Comparison of ENCODE assay signal across 1 cellular context in the genomic region with DNA sequence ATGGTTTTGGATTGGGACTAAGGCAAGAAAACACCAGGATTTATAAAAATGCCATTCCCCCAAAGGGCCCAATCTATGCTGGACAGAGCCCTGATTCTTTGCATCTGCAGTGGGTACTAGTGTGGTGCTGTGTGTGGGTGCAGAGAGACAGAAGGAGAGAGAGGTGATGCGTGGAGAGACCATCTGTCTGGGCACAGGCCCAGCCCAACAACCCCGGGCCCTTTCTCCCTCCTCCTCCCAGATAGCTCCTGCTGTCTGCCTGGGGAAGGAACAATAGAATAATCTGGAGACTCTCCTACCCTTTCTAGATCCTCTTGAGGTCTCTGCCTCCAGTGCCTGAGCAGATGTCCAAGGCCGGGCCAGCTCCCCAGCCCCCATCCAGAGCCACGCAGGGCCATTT.
TF ChIP-seq lines count a peak whose summit lies in the region.

No MANE protein-coding gene starts in this region.

TF ChIP-seq in IMR-90, 13 proteins besides CTCF, POLR2A, EP300 and RAD21:
- no peak for TF ChIP-seq MXI1 (IDR thresholded peaks at IDR 0.05; ENCODE audit: borderline replicate concordance, low read depth, low read length)
- TF ChIP-seq BHLHE40 (IDR thresholded peaks at IDR 0.05; ENCODE audit: low read depth, low read length) = no peak
- no peak for TF ChIP-seq NFE2L2 (IDR thresholded peaks at IDR 0.05; ENCODE audit: low read depth, low read length)
- no peak for TF ChIP-seq FOS (IDR thresholded peaks at IDR 0.05; ENCODE audit: low read depth, low read length)
- TF ChIP-seq, protein P1, sequence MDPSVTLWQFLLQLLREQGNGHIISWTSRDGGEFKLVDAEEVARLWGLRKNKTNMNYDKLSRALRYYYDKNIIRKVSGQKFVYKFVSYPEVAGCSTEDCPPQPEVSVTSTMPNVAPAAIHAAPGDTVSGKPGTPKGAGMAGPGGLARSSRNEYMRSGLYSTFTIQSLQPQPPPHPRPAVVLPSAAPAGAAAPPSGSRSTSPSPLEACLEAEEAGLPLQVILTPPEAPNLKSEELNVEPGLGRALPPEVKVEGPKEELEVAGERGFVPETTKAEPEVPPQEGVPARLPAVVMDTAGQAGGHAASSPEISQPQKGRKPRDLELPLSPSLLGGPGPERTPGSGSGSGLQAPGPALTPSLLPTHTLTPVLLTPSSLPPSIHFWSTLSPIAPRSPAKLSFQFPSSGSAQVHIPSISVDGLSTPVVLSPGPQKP (IDR thresholded peaks at IDR 0.05; ENCODE audit: borderline replicate concordance, low read depth, low read length) = no peak
- TF ChIP-seq CHD1 (IDR thresholded peaks at IDR 0.05; ENCODE audit: low read depth, low read length) = no peak
- TF ChIP-seq SMC3 (IDR thresholded peaks at IDR 0.05; ENCODE audit: low read depth, low read length) = no peak
- TF ChIP-seq CEBPB (IDR thresholded peaks at IDR 0.05; ENCODE audit: low read depth, low read length) = no peak
- TF ChIP-seq RCOR1 (IDR thresholded peaks at IDR 0.05; ENCODE audit: insufficient replicate concordance, low read length) = no peak
- TF ChIP-seq MAFK (IDR thresholded peaks at IDR 0.05; ENCODE audit: low read depth, low read length) = no peak
- no peak for TF ChIP-seq RFX5 (IDR thresholded peaks at IDR 0.05; ENCODE audit: low read depth, low read length)
- TF ChIP-seq MAZ (IDR thresholded peaks at IDR 0.05; ENCODE audit: borderline replicate concordance, low read depth, low read length) = no peak
- TF ChIP-seq, protein P2, sequence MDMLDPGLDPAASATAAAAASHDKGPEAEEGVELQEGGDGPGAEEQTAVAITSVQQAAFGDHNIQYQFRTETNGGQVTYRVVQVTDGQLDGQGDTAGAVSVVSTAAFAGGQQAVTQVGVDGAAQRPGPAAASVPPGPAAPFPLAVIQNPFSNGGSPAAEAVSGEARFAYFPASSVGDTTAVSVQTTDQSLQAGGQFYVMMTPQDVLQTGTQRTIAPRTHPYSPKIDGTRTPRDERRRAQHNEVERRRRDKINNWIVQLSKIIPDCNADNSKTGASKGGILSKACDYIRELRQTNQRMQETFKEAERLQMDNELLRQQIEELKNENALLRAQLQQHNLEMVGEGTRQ (IDR thresholded peaks at IDR 0.05; ENCODE audit: low read depth, low read length) = no peak
